In the genomic region with DNA sequence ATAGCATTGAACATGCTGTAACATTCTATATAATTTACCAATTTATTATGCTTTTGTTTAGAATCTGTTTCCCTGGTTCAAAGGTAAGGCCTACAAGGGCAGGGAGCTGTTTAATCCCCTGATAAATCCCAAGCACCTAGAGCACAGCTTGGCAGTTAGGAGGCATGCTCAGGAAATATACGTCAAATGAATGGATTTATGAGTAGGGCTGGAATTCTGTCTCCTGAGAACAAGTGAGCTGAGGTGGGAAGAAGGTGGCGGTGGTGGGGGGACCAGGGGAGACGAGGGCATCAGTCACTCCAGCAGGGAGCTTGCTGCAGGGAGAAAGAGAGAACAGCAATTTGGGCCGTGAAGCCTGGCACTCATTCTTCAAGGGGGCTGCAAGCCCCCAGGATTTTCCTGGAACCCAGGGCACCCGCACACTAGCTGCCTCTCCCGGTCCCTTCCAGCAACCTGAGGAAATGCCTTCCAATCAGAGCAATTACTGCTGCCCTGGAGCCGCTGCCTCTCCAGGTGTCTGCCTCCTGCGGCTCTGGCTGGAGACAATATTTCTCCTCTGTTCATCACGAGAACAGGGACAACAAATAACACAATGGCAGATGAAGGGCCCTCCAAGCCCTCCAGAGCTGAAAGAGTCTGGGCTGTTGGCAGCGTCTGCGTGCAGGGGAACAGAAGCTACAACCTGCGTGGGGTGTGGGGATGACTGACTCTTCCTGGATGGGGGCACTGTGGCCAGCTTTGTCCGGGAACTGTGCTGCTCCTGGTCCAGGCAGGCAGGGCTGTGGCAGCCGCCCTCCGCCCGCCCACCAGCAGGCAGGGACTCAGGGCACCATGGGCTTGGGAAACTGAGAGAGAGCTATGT, we compare ENCODE assay signal across 20 cellular contexts.
DNase-seq lines count a peak whose midpoint lies in the region; ATAC-seq and TF ChIP-seq lines count a peak whose summit lies in the region.
"Had no signal": no experiment of that assay in that cellular context is flagged by ENCODE, and none has a peak within 500 bp of the region (broad histone marks: within the 10 kb centered on the region; RNA-seq: fewer than 3 reads in every experiment).

No MANE protein-coding gene starts in this region.

- CTCF ChIA-PET in HEK293T (lab: Yijun Ruan, JAX), result interaction anchor here (1.0 to 1.2 kb wide), 2 partner anchors 15 to 18 kb away, joined by 3 to 4 read pairs; no protein-coding TSS in a partner anchor

- TF ChIP-seq CTCF in GM23338 (conservative IDR thresholded peaks at IDR 0.05; ENCODE audit: low read depth in 2 of 2), result no peak
- no peak for TF ChIP-seq CTCF in nephron (IDR thresholded peaks at IDR 0.05; ENCODE audit: unreplicated experiment in 3 of 3)

- H3K9me2 ChIP-seq in GM23338 (ENCODE audit: insufficient read depth), result no peaks in the 10 kb centered on the region

- no peaks in the 10 kb centered on the region for H3K79me2 ChIP-seq in GM23338 (replicated peaks; ENCODE audit: insufficient read depth)

- peaks cover 41% of the 10 kb centered on the region for H3K4me1 ChIP-seq in GM23338 (ENCODE audit: insufficient read depth)
- H3K4me1 ChIP-seq: right lobe of liver had no signal

- H3K9me3 Mint-ChIP-seq in GM23338 (no peaks in the 10 kb centered on the region), nephron (no peaks in the 10 kb centered on the region)
- H3K9me3 Mint-ChIP-seq: activated naive CD4-positive, alpha-beta T cell treated with anti-CD3 and anti-CD28 coated beads, Interleukin-2, amount 50 U/mL, for 72 hours; CD4-positive, alpha-beta T cell; stimulated activated effector memory CD8-positive, alpha-beta T cell treated with anti-CD3 and anti-CD28 coated beads, Interleukin-12 subunit alpha, Interleukin-12 subunit beta, amount 100 ng/mL, for 72 hours had no signal

- H3K27me3 ChIP-seq in GM23338 (ENCODE audit: insufficient read depth), result no peaks in the 10 kb centered on the region
- H3K27me3 ChIP-seq: right lobe of liver had no signal

- H3K4me1 Mint-ChIP-seq in GM23338 (peaks cover 11% of the 10 kb centered on the region), nephron (peaks cover 11% of the 10 kb centered on the region)
- H3K4me1 Mint-ChIP-seq: stimulated activated effector memory CD8-positive, alpha-beta T cell treated with anti-CD3 and anti-CD28 coated beads, Interleukin-12 subunit alpha, Interleukin-12 subunit beta, amount 100 ng/mL, for 72 hours had no signal

- ATAC-seq in GM23338 (no peak), GM21526 (IDR thresholded peaks at IDR 0.05; ENCODE audit: low FRiP score, unreplicated experiment) (no peak)
- ATAC-seq: activated CD4-positive, CD25-positive, alpha-beta regulatory T cell treated with anti-CD3 and anti-CD28 coated beads, Interleukin-2, amount 50 U/mL, for 24 hours; activated naive CD4-positive, alpha-beta T cell treated with anti-CD3 and anti-CD28 coated beads, Interleukin-2, amount 50 U/mL, for 72 hours; right lobe of liver had no signal

- H3K27me3 Mint-ChIP-seq in GM23338 (ENCODE audit: insufficient read depth, low read depth, poor library complexity), result peaks cover 9% of the 10 kb centered on the region
- peaks cover 39% of the 10 kb centered on the region for H3K27me3 Mint-ChIP-seq in nephron (ENCODE audit: low read depth)

- H3K36me3 Mint-ChIP-seq in GM23338 (ENCODE audit: low read depth), result no peaks in the 10 kb centered on the region
- H3K36me3 Mint-ChIP-seq in nephron (ENCODE audit: low read depth), result no peaks in the 10 kb centered on the region
- H3K36me3 Mint-ChIP-seq: activated naive CD4-positive, alpha-beta T cell treated with anti-CD3 and anti-CD28 coated beads, Interleukin-2, amount 50 U/mL, for 72 hours; stimulated activated effector memory CD8-positive, alpha-beta T cell treated with anti-CD3 and anti-CD28 coated beads, Interleukin-12 subunit alpha, Interleukin-12 subunit beta, amount 100 ng/mL, for 72 hours had no signal

- DNase-seq in GM23338 (ENCODE audit: low spot score) (no peak), NCI-H1417 (lab: John Stamatoyannopoulos, UW) (peak; percentile 87 to 96 (median 92)), NCI-H345 treated with DMSO at 0.1 percent for 48 hours (lab: John Stamatoyannopoulos, UW; ENCODE audit: unreplicated experiment) (peak; percentile 91), OCI-M1 (lab: John Stamatoyannopoulos, UW) (no peak), HEK293T (ENCODE audit: extremely low spot score) (no peak)
- DNase-seq: activated CD8-positive, alpha-beta memory T cell treated with anti-CD3 and anti-CD28 coated beads for 24 hours; activated T-cell treated with anti-CD3 and anti-CD28 coated beads, Interleukin-2, amount 50 U/mL, for 48 hours; CD4-positive, alpha-beta T cell; effector CD8-positive, alpha-beta T cell; NK-92 treated with Interleukin-12 subunit alpha and Interleukin-12 subunit beta, amount 100 ng/mL, for 24 hours; right lobe of liver had no signal

- no peak overlapping the region for H3K4me2 ChIP-seq in GM23338
- H3K4me2 ChIP-seq: KMS-11 had no signal

- peak overlapping the region; percentile 32; the same call in 1 of the 2 replicates for H2AFZ ChIP-seq in GM23338

- no peak overlapping the region for H3K27ac ChIP-seq in GM23338 (ENCODE audit: low read depth)
- H3K27ac ChIP-seq: esophagus muscularis mucosa, KMS-11, right lobe of liver, SK-N-MC, thoracic aorta had no signal

- H3K4me3 Mint-ChIP-seq in GM23338 (no peak overlapping the region), nephron (no peak overlapping the region)
- H3K4me3 Mint-ChIP-seq: CD4-positive, alpha-beta T cell; stimulated activated effector memory CD8-positive, alpha-beta T cell treated with anti-CD3 and anti-CD28 coated beads, Interleukin-12 subunit alpha, Interleukin-12 subunit beta, amount 100 ng/mL, for 72 hours had no signal

- H3K27ac Mint-ChIP-seq in GM23338 (no peak overlapping the region), nephron (peak overlapping the region; percentile 11 to 66 (median 41))
- H3K27ac Mint-ChIP-seq: activated naive CD4-positive, alpha-beta T cell treated with anti-CD3 and anti-CD28 coated beads, Interleukin-2, amount 50 U/mL, for 72 hours; CD4-positive, alpha-beta T cell; stimulated activated effector memory CD8-positive, alpha-beta T cell treated with anti-CD3 and anti-CD28 coated beads, Interleukin-12 subunit alpha, Interleukin-12 subunit beta, amount 100 ng/mL, for 72 hours had no signal

- POLR2A ChIA-PET in HEK293T (lab: Yijun Ruan, JAX), result no interaction called here

- H3K4me3 ChIP-seq in GM23338, result no peak overlapping the region
- H3K4me3 ChIP-seq: esophagus muscularis mucosa, right lobe of liver, SK-N-MC, thoracic aorta had no signal

- no peaks in the 10 kb centered on the region for H3F3A ChIP-seq in GM23338 (replicated peaks; ENCODE audit: low read depth)

- no peaks in the 10 kb centered on the region for H3K36me3 ChIP-seq in GM23338 (ENCODE audit: insufficient read depth)
- H3K36me3 ChIP-seq: esophagus muscularis mucosa, right lobe of liver, thoracic aorta had no signal

- H4K20me1 ChIP-seq in GM23338 (replicated peaks; ENCODE audit: insufficient read depth), result no peaks in the 10 kb centered on the region

TF ChIP-seq in GM23338, 12 proteins besides CTCF, POLR2A, EP300 and RAD21 (continues in another document):
- no peak for TF ChIP-seq ZNF331 (CRISPR knock-in tag; IDR thresholded peaks at IDR 0.05; ENCODE audit: low read depth)
- no peak for TF ChIP-seq NANOG (IDR thresholded peaks at IDR 0.05; ENCODE audit: borderline replicate concordance)
- no peak for TF ChIP-seq ZNF114 (CRISPR knock-in tag; IDR thresholded peaks at IDR 0.05)

TF ChIP-seq in HEK293T, 16 proteins besides CTCF, POLR2A, EP300 and RAD21:
- TF ChIP-seq, protein P1, sequence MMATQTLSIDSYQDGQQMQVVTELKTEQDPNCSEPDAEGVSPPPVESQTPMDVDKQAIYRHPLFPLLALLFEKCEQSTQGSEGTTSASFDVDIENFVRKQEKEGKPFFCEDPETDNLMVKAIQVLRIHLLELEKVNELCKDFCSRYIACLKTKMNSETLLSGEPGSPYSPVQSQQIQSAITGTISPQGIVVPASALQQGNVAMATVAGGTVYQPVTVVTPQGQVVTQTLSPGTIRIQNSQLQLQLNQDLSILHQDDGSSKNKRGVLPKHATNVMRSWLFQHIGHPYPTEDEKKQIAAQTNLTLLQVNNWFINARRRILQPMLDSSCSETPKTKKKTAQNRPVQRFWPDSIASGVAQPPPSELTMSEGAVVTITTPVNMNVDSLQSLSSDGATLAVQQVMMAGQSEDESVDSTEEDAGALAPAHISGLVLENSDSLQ (IDR thresholded peaks at IDR 0.05), result no peak
- TF ChIP-seq L3MBTL2 (conservative IDR thresholded peaks at IDR 0.05) (no peak), HDGF (IDR thresholded peaks at IDR 0.05; ENCODE audit: borderline replicate concordance) (no peak), LEF1 (IDR thresholded peaks at IDR 0.05; ENCODE audit: borderline replicate concordance) (no peak), NFRKB (IDR thresholded peaks at IDR 0.05) (no peak), FOXK2 (IDR thresholded peaks at IDR 0.05) (no peak), SP1 (IDR thresholded peaks at IDR 0.05) (no peak), FOXA1 (IDR thresholded peaks at IDR 0.05) (no peak), CTBP1 (IDR thresholded peaks at IDR 0.05; ENCODE audit: borderline replicate concordance) (no peak), SUZ12 (IDR thresholded peaks at IDR 0.05) (no peak), ZNF384 (IDR thresholded peaks at IDR 0.05) (no peak), TARDBP (IDR thresholded peaks at IDR 0.05) (no peak), BHLHE40 (IDR thresholded peaks at IDR 0.05; ENCODE audit: borderline replicate concordance) (no peak), ELF4 (IDR thresholded peaks at IDR 0.05) (no peak)

Comparison
In these comparisons a context has a peak if more than half of its experiments do, and no peak if none do; other contexts are left out.
1. DNase-seq: peak in NCI-H1417 (3 of 3) and NCI-H345 treated with DMSO at 0.1 percent for 48 hours (single experiment); none in GM23338 (single experiment), OCI-M1 (single experiment) and HEK293T (single experiment).